8 cellular contexts compared by ENCODE assay signal in genomic region chr19:23273022-23273593, GRCh38. TPM values are rescaled to one million over a fixed set of nuclear protein-coding genes. Genes with fewer than 3 reads are reported as not detected.
DNase-seq lines count a peak whose midpoint lies in the region; ATAC-seq and FAIRE-seq lines count a peak whose summit lies in the region.

No MANE protein-coding gene starts in this region.

- H3K9me3 ChIP-seq in NT2/D1 (ENCODE audit: insufficient read depth, low read length) (no peaks in the 10 kb centered on the region), ectodermal cell (ENCODE audit: control insufficient read depth, low read length) (no peaks in the 10 kb centered on the region)

- H3K4me1 ChIP-seq in NT2/D1 (ENCODE audit: insufficient read depth, insufficient read length) (peaks cover 3% of the 10 kb centered on the region), ectodermal cell (ENCODE audit: control insufficient read depth, insufficient read depth, low read length) (no peaks in the 10 kb centered on the region)

- ATAC-seq in naive B cell (ENCODE audit: low read depth in 2 of 2): no peak
- no peak for ATAC-seq in HG03175 (IDR thresholded peaks at IDR 0.05; ENCODE audit: unreplicated experiment)

- H3K36me3 Mint-ChIP-seq in naive B cell: peaks cover 8 to 9% of the 10 kb centered on the region in 2 donors

- DNase-seq in GM19239 (ENCODE audit: insufficient read length, low spot score): no peak
- no peak for DNase-seq in NT2/D1 (ENCODE audit: low read depth, low spot score)
- DNase-seq in naive B cell: no peak
- DNase-seq in SIG-M5 treated with dmso at 0.1 percent for 504 hours (lab: John Stamatoyannopoulos, UW; ENCODE audit: unreplicated experiment): no peak
- no peak for DNase-seq in SW 1271 (lab: John Stamatoyannopoulos, UW)
- no peak for DNase-seq in stimulated activated CD4-positive, alpha-beta T cell treated with anti-CD3 and anti-CD28 coated beads, Interleukin-2, amount 100 ng/mL, for 48 hours

- peak; percentile 18 for FAIRE-seq in GM19239 (lab: Jason Lieb, UNC)

- peak overlapping the region; percentile 93 for H3K27ac ChIP-seq in ectodermal cell (ENCODE audit: insufficient read depth, low read depth, low read length, poor library complexity, severe bottlenecking)

- H3K4me3 Mint-ChIP-seq in naive B cell: peak overlapping the region; percentile 96 to 99 (median 99)

- no peaks in the 10 kb centered on the region for H3K9me3 Mint-ChIP-seq in naive B cell

- H3K36me3 ChIP-seq in NT2/D1 (ENCODE audit: insufficient read depth, insufficient read length, low read length) (peaks cover 39% of the 10 kb centered on the region), ectodermal cell (ENCODE audit: control insufficient read depth, insufficient read depth, low read length) (no peaks in the 10 kb centered on the region)

- H3K27me3 ChIP-seq in NT2/D1 (ENCODE audit: insufficient read depth, insufficient read length) (no peaks in the 10 kb centered on the region), ectodermal cell (ENCODE audit: control insufficient read depth, insufficient read depth, low read length, poor library complexity, severe bottlenecking) (no peaks in the 10 kb centered on the region)

- H3K4me1 Mint-ChIP-seq in naive B cell: peaks cover 7 to 41% (median 24%) of the 10 kb centered on the region in 3 donors

- H3K9ac ChIP-seq in NT2/D1 (ENCODE audit: insufficient read length, low read depth): peak overlapping the region; percentile 92

- WGBS in ectodermal cell, 2 experiments: 2 to 4% methylated on average over 10 of the region's 10 CpGs

- H3K27me3 Mint-ChIP-seq in naive B cell: no peaks in the 10 kb centered on the region

- peak overlapping the region; percentile 81 for H3K4me3 ChIP-seq in NT2/D1 (ENCODE audit: insufficient read length, low read depth)
- peak overlapping the region; percentile 83 for H3K4me3 ChIP-seq in ectodermal cell (ENCODE audit: insufficient read depth, low read depth, low read length)

- peak overlapping the region; percentile 78 to 98 (median 92) for H3K27ac Mint-ChIP-seq in naive B cell

RNA-seq across cellular contexts. Expression of gene ZNF724, which starts 22.9 kb away (rescaled TPM):
- 24.2 TPM for polyA plus RNA-seq in ectodermal cell (2013, experiment 1 of 4)
- 27.8 TPM for polyA plus RNA-seq in ectodermal cell (2013, experiment 2 of 4)
- polyA plus RNA-seq in ectodermal cell (2013, experiment 3 of 4): 21.9 TPM
- 19.8 TPM for polyA plus RNA-seq in ectodermal cell (2013, experiment 4 of 4)
- polyA plus RNA-seq in naive B cell (ENCODE audit: low read depth in 6 of 6): 1 to 10 TPM in 5 of 6 donors, not detected in 1; 2.8 to 6.1 (median 6.0) TPM
